In genomic region chr1:28370220-28371010, GRCh38 we compare ENCODE assay signal across 8 cellular contexts. TPM values are rescaled to one million over a fixed set of nuclear protein-coding genes. Genes with fewer than 3 reads are reported as not detected.
DNase-seq lines count a peak whose midpoint lies in the region; ATAC-seq, FAIRE-seq and TF ChIP-seq lines count a peak whose summit lies in the region.

No MANE protein-coding gene starts in this region.

- H3K4me2 ChIP-seq in IMR-90 (ENCODE audit: low read depth, low read length) (peak overlapping the region; percentile 95), mesendoderm (ENCODE audit: low read length) (peak overlapping the region; percentile 62)

- dilution Hi-C loops in IMR-90 (cut with HindIII; ENCODE audit: low sequenced_read_pairs, unreplicated experiment), result no loop called here

- H2BK120ac ChIP-seq in IMR-90 (ENCODE audit: low read depth, low read length) (peak overlapping the region; percentile 45), mesendoderm (ENCODE audit: low read depth, low read length) (no peak overlapping the region)

- no peaks in the 10 kb centered on the region for H3K9me3 ChIP-seq in IMR-90 (ENCODE audit: control insufficient read depth, insufficient read depth, low read length)
- no peaks in the 10 kb centered on the region for H3K9me3 ChIP-seq in endocrine pancreas (ENCODE audit: control insufficient read depth, low read length)
- H3K9me3 ChIP-seq in thoracic aorta, result no peaks in the 10 kb centered on the region

- in situ Hi-C loops in IMR-90 (cut with MboI; ENCODE audit: low sequenced_read_pairs), result no loop called here

- DNase-seq in Ammon's horn (ENCODE audit: low spot score) (peak; percentile 23), GM18507 (ENCODE audit: extremely low spot score, insufficient read length, low read depth) (peak; percentile 12), IMR-90 (peak; percentile 48), UCSD-AML1 (lab: John Stamatoyannopoulos, UW; ENCODE audit: unreplicated experiment) (peak; percentile 47), mesendoderm (peak; percentile 71), thoracic aorta (ENCODE audit: low spot score) (no peak)

- peak overlapping the region; percentile 80 for H2AK9ac ChIP-seq in IMR-90 (replicated peaks; ENCODE audit: low read depth, low read length, poor library complexity)

- TSS peak; percentile 43 for BruUV-seq in IMR-90 (replicated peaks; lab: Mats Ljungman, UMichigan)

- peaks cover 28% of the 10 kb centered on the region for H3K79me2 ChIP-seq in mesendoderm (ENCODE audit: control insufficient read depth, insufficient read depth, low read length)

- no peak for TF ChIP-seq RAD21 in IMR-90 (IDR thresholded peaks at IDR 0.05; ENCODE audit: low read length)

- H2AK5ac ChIP-seq in IMR-90 (ENCODE audit: low read depth, low read length) (peak overlapping the region; percentile 27; the same call in 1 of the 2 replicates), mesendoderm (ENCODE audit: low read length) (no peak overlapping the region)

- H3K4me1 ChIP-seq in IMR-90 (ENCODE audit: control insufficient read depth, insufficient read depth, low read length) (0 out of 2 replicates have a peak, but pooled peaks cover 5% of the 10 kb centered on the region), endocrine pancreas (ENCODE audit: control insufficient read depth, insufficient read depth, low read length) (peaks cover 4% of the 10 kb centered on the region), mesendoderm (ENCODE audit: control insufficient read depth, low read depth, low read length) (peaks cover 2% of the 10 kb centered on the region), thoracic aorta (ENCODE audit: control insufficient read depth in 1 of 2, low read depth in 2 of 2) (peaks cover 14 to 39% of the 10 kb centered on the region in 2 donors)

- POLR2A ChIA-PET in IMR-90 (lab: Charles Lee; ENCODE audit: unreplicated experiment), result interaction anchor here (0.6 to 0.7 kb wide), 2 partner anchors 139 to 255 kb away, joined by 8 to 11 read pairs; no protein-coding TSS in a partner anchor

- H4K5ac ChIP-seq in IMR-90 (ENCODE audit: low read depth, low read length) (peak overlapping the region; percentile 65), mesendoderm (ENCODE audit: low read length) (no peak overlapping the region)

- H3K14ac ChIP-seq in IMR-90 (replicated peaks; ENCODE audit: low read depth, low read length), result peak overlapping the region; percentile 57

- H3K27me3 ChIP-seq in IMR-90 (ENCODE audit: control insufficient read depth, insufficient read depth, low read length) (no peaks in the 10 kb centered on the region), endocrine pancreas (ENCODE audit: control insufficient read depth, insufficient read depth, low read length) (no peaks in the 10 kb centered on the region), mesendoderm (ENCODE audit: insufficient read depth, low read length, poor library complexity) (no peaks in the 10 kb centered on the region), thoracic aorta (replicated peaks; ENCODE audit: insufficient read depth) (no peaks in the 10 kb centered on the region)

- peaks cover 3% of the 10 kb centered on the region; the same call in 1 of the 2 replicates for H4K20me1 ChIP-seq in IMR-90 (ENCODE audit: insufficient read depth, low read length)

- peak overlapping the region; percentile 86 to 88; a peak in 3 of 4 replicates for H4K8ac ChIP-seq in IMR-90 (ENCODE audit: low read depth in 2 of 2, low read length in 2 of 2)
- H4K8ac ChIP-seq in mesendoderm (ENCODE audit: low read depth, low read length), result peak overlapping the region; percentile 59

- TF ChIP-seq POLR2A in IMR-90 (IDR thresholded peaks at IDR 0.05; ENCODE audit: low read depth, low read length), result no peak

- peak overlapping the region; percentile 86 for H4K91ac ChIP-seq in IMR-90 (ENCODE audit: insufficient read depth, low read depth, low read length)

- H3K27ac ChIP-seq in IMR-90 (ENCODE audit: insufficient read depth, low read length) (peak overlapping the region; percentile 93), mesendoderm (ENCODE audit: low read depth, low read length) (peak overlapping the region; percentile 96), thoracic aorta (peak overlapping the region; percentile 94 to 97)

- H3K4ac ChIP-seq in IMR-90 (ENCODE audit: low read depth, low read length) (peak overlapping the region; percentile 88), mesendoderm (ENCODE audit: low read depth, low read length) (no peak overlapping the region)

- H3K36me3 ChIP-seq in IMR-90 (ENCODE audit: control insufficient read depth, insufficient read depth, low read length) (no peaks in the 10 kb centered on the region; the same call in 1 of the 2 replicates), endocrine pancreas (ENCODE audit: control insufficient read depth, insufficient read depth, low read length) (no peaks in the 10 kb centered on the region), mesendoderm (ENCODE audit: control insufficient read depth, insufficient read depth, low read length) (no peaks in the 10 kb centered on the region), thoracic aorta (no peaks in the 10 kb centered on the region)

- H3K23ac ChIP-seq in IMR-90 (ENCODE audit: low read depth, low read length) (peak overlapping the region; percentile 85), mesendoderm (ENCODE audit: low read length) (peak overlapping the region; percentile 3)

- ATAC-seq in IMR-90 (ENCODE audit: low read depth), result peak; percentile 21
- peak; percentile 34 for ATAC-seq in thoracic aorta (ENCODE audit: insufficient number of reproducible peaks, low FRiP score, low read depth)
- no peak for ATAC-seq in GM18858 (IDR thresholded peaks at IDR 0.05; ENCODE audit: unreplicated experiment)

- CTCF ChIA-PET in IMR-90 (lab: Yijun Ruan, JAX), result interaction anchor here (0.7 to 2.7 kb wide), 3 partner anchors 11 to 54 kb away, joined by 4 to 11 read pairs (median 7); no protein-coding TSS in a partner anchor

- H3K18ac ChIP-seq in IMR-90 (ENCODE audit: low read depth, low read length), result peak overlapping the region; percentile 49
- H3K18ac ChIP-seq in mesendoderm (ENCODE audit: low read length), result peak overlapping the region; percentile 92

- H2BK15ac ChIP-seq in IMR-90 (ENCODE audit: low read depth, low read length), result no peak overlapping the region
- H2BK15ac ChIP-seq in mesendoderm (replicated peaks; ENCODE audit: low read depth), result no peak overlapping the region

- no peak for TF ChIP-seq CTCF in IMR-90 (conservative IDR thresholded peaks at IDR 0.05; ENCODE audit: low read depth, low read length)
- peak; percentile 37 for TF ChIP-seq CTCF in thoracic aorta (IDR thresholded peaks at IDR 0.05)

- peaks cover 2% of the 10 kb centered on the region; the same call in 1 of the 2 replicates for H3K9me1 ChIP-seq in IMR-90 (ENCODE audit: insufficient read depth, low read length)

- H3K9ac ChIP-seq in IMR-90 (ENCODE audit: low read depth, low read length) (peak overlapping the region; percentile 87), endocrine pancreas (ENCODE audit: control insufficient read depth, insufficient read depth, low read length) (peak overlapping the region; percentile 67), mesendoderm (ENCODE audit: low read length) (peak overlapping the region; percentile 90)

- intact Hi-C loops in IMR-90 (cut with micrococcal nuclease), result no loop called here

- peak overlapping the region; percentile 94 for H3K56ac ChIP-seq in IMR-90 (ENCODE audit: extremely low read depth, insufficient read depth, low read length)
- H3K56ac ChIP-seq in mesendoderm (ENCODE audit: low read length), result peak overlapping the region; percentile 98

- WGBS in IMR-90 (ENCODE audit: extremely low coverage in 2 of 2, insufficient read length in 1 of 2), 2 experiments, result 94% methylated on average over 6 of the region's 32 CpGs; no CpG with 5 or more reads in 1 of the 2 experiments
- no CpG with 5 or more reads among the region's 32 CpGs for WGBS in mesendoderm (ENCODE audit: extremely low coverage, insufficient coverage, low lambda C conversion rate)

- no peak overlapping the region for H2BK20ac ChIP-seq in IMR-90 (ENCODE audit: low read depth, low read length)

- H2AFZ ChIP-seq in IMR-90 (replicated peaks; ENCODE audit: low read length, poor library complexity), result peak overlapping the region; percentile 99

- peak overlapping the region; percentile 90 for H2BK5ac ChIP-seq in IMR-90 (ENCODE audit: low read depth, low read length, poor library complexity, severe bottlenecking)
- peak overlapping the region; percentile 84 for H2BK5ac ChIP-seq in mesendoderm (ENCODE audit: low read length)

- H3K4me3 ChIP-seq in IMR-90 (ENCODE audit: insufficient read depth, low read depth, low read length), result peak overlapping the region; percentile 66
- H3K4me3 ChIP-seq in endocrine pancreas (ENCODE audit: control insufficient read depth, insufficient read depth, low read length), result peak overlapping the region; percentile 83
- peak overlapping the region; percentile 78 for H3K4me3 ChIP-seq in mesendoderm (ENCODE audit: low read length)
- peak overlapping the region; percentile 97 for H3K4me3 ChIP-seq in thoracic aorta

- H3K79me1 ChIP-seq in IMR-90 (ENCODE audit: low read depth in 1 of 2, low read length in 2 of 2), result peaks cover 15 to 33% of the 10 kb centered on the region in 2 experiments
- H3K79me1 ChIP-seq in mesendoderm (ENCODE audit: low read length), result peaks cover 2% of the 10 kb centered on the region

- peak; percentile 33 for FAIRE-seq in GM18507 (lab: Jason Lieb, UNC)

TF ChIP-seq in IMR-90, 13 proteins besides CTCF, POLR2A, EP300 and RAD21:
- TF ChIP-seq CHD1 (IDR thresholded peaks at IDR 0.05; ENCODE audit: low read depth, low read length), result no peak
- TF ChIP-seq SMC3 (IDR thresholded peaks at IDR 0.05; ENCODE audit: low read depth, low read length), result no peak
- no peak for TF ChIP-seq MXI1 (IDR thresholded peaks at IDR 0.05; ENCODE audit: borderline replicate concordance, low read depth, low read length)

RNA-seq across cellular contexts. Expression of gene PHACTR4, which starts 0.9 kb away (rescaled TPM):
- total RNA-seq in IMR-90 (2012; rRNA removed) (6.9 and 7.5 TPM in 2 replicates), thoracic aorta (10 to 100 TPM; 17.6 to 30.8 TPM)
- 13.8 and 15.0 TPM in 2 replicates for polyA plus RNA-seq in IMR-90 (2012; rRNA removed)
- polyA plus RNA-seq in IMR-90 (2012; cell fraction: cytosol; rRNA removed), result 4.2 and 7.4 TPM in 2 replicates
- polyA plus RNA-seq in IMR-90 (2012; cell fraction: nucleus; rRNA removed; ENCODE audit: low replicate concordance), result 6.5 and 21.4 TPM in 2 replicates
- polyA plus RNA-seq in mesendoderm (2013, experiment 1 of 2), result 31.6 TPM
- polyA plus RNA-seq in mesendoderm (2013, experiment 2 of 2), result 30.4 TPM

RNA-seq across cellular contexts. Expression of gene MED18, which starts 41.6 kb away (rescaled TPM):
- total RNA-seq in IMR-90 (2012; rRNA removed) (28.9 and 32.8 TPM in 2 replicates), thoracic aorta (1 to 10 TPM; 7.6 to 9.4 TPM)
- polyA plus RNA-seq in IMR-90 (2012; rRNA removed), result 12.2 and 12.9 TPM in 2 replicates
- 8.0 and 8.7 TPM in 2 replicates for polyA plus RNA-seq in IMR-90 (2012; cell fraction: cytosol; rRNA removed)
- 3.9 and 6.0 TPM in 2 replicates for polyA plus RNA-seq in IMR-90 (2012; cell fraction: nucleus; rRNA removed; ENCODE audit: low replicate concordance)
- 6.3 TPM for polyA plus RNA-seq in mesendoderm (2013, experiment 1 of 2)
- 6.8 TPM for polyA plus RNA-seq in mesendoderm (2013, experiment 2 of 2)
